ENCODE assay signal across 1 cellular context in genomic region chr9:137658778-137659177, GRCh38.
TF ChIP-seq lines count a peak whose summit lies in the region.

No MANE protein-coding gene starts in this region.

TF ChIP-seq in GM12878, 131 proteins besides CTCF, POLR2A, EP300 and RAD21:
- TF ChIP-seq YBX1 (IDR thresholded peaks at IDR 0.05) (no peak), CEBPZ (IDR thresholded peaks at IDR 0.05; ENCODE audit: low read depth, low read length) (no peak), SPI1 (IDR thresholded peaks at IDR 0.05; ENCODE audit: borderline replicate concordance, insufficient read depth, low read depth, low read length) (peak; percentile 31; the same call in 1 of the 2 replicates)
TF ChIP-seq in GM12878: peak in this region for 1.
